Comparison of ENCODE assay signal across 28 cellular contexts in genomic region chr19:8438236-8438635, GRCh38.
"Had no signal": no experiment of that assay in that cellular context is flagged by ENCODE, and none has a peak within 500 bp of the region (broad histone marks: within the 10 kb centered on the region; RNA-seq: fewer than 3 reads in every experiment).

No MANE protein-coding gene starts in this region.

- H3K27ac ChIP-seq: ascending aorta, cardiac muscle cell, esophagus muscularis mucosa, foreskin keratinocyte, heart left ventricle, left ventricle myocardium inferior, neutrophil, pancreas, psoas muscle, sigmoid colon, stomach, tibial nerve had no signal

- H3K9me3 ChIP-seq: ascending aorta, esophagus muscularis mucosa, heart left ventricle, left ventricle myocardium inferior, neutrophil, pancreas, psoas muscle, sigmoid colon, stomach, tibial nerve had no signal

- H3K4me1 ChIP-seq: foreskin keratinocyte, psoas muscle had no signal

- H3K9me3 Mint-ChIP-seq: brain; endodermal cell; nephron; stimulated activated naive B cell treated with anti-CD40 and anti-IgM and Interleukin-4, amounts not matched to agents 10 μg/mL and 1 μg/mL and 100 μg/mL, for 72 hours; T-helper 2 cell treated with Interferon-gamma antibody and Interleukin-4, amounts not matched to agents 5 μg/mL and 100 μg/mL, for 36 hours had no signal

- H3K27me3 ChIP-seq: ascending aorta, cardiac muscle cell, esophagus muscularis mucosa, foreskin keratinocyte, heart left ventricle, neutrophil, pancreas, sigmoid colon, stomach, tibial nerve had no signal

- H3K27ac Mint-ChIP-seq: activated naive CD8-positive, alpha-beta T cell; brain; endodermal cell; nephron; stimulated activated naive B cell treated with anti-CD40 and anti-IgM and Interleukin-4, amounts not matched to agents 10 μg/mL and 1 μg/mL and 100 μg/mL, for 72 hours; T-helper 2 cell treated with Interferon-gamma antibody and Interleukin-4, amounts not matched to agents 5 μg/mL and 100 μg/mL, for 36 hours had no signal

- H3K4me3 ChIP-seq: ascending aorta, cardiac muscle cell, esophagus muscularis mucosa, heart left ventricle, left ventricle myocardium inferior, pancreas, psoas muscle, sigmoid colon, stomach, tibial nerve had no signal

- H3K4me1 Mint-ChIP-seq: nephron; stimulated activated naive B cell treated with anti-CD40 and anti-IgM and Interleukin-4, amounts not matched to agents 10 μg/mL and 1 μg/mL and 100 μg/mL, for 72 hours had no signal

- H3K36me3 ChIP-seq: cardiac muscle cell, pancreas had no signal

- H3K27me3 Mint-ChIP-seq: activated naive CD8-positive, alpha-beta T cell; stimulated activated naive B cell treated with anti-CD40 and anti-IgM and Interleukin-4, amounts not matched to agents 10 μg/mL and 1 μg/mL and 100 μg/mL, for 72 hours had no signal

- DNase-seq: activated CD4-positive, alpha-beta T cell treated with anti-CD3 and anti-CD28 coated beads for 4 hours; activated CD4-positive, alpha-beta T cell treated with anti-CD3 and anti-CD28 coated beads, Interleukin-2, amount 50 U/mL, for 4 hours; activated effector memory CD4-positive, alpha-beta T cell treated with Interleukin-2 at 50 U/mL for 16 hours; activated naive CD4-positive, alpha-beta T cell treated with Interleukin-2 at 50 U/mL for 16 hours; activated T-cell treated with anti-CD3 and anti-CD28 coated beads for 4 hours; endodermal cell; foreskin keratinocyte; hypothalamus; left ventricle myocardium inferior; sigmoid colon; small intestine; stimulated activated CD4-positive, alpha-beta T cell treated with anti-CD3 and anti-CD28 coated beads, Interleukin-1b, Interleukin-23, amount 100 ng/mL, for 48 hours; stimulated activated CD4-positive, alpha-beta T cell treated with anti-CD3 and anti-CD28 coated beads, Interleukin-4, amount 100 ng/mL, for 4 hours; stimulated activated naive B cell treated with anti-CD40 and anti-IgM and Interleukin-4, amounts not matched to agents 10 μg/mL and 1 μg/mL and 100 μg/mL, for 72 hours; stomach; T-helper 1 cell had no signal

- ATAC-seq: foreskin keratinocyte; heart left ventricle; pancreas; psoas muscle; stimulated activated naive B cell treated with anti-CD40 and anti-IgM and Interleukin-4, amounts not matched to agents 10 μg/mL and 1 μg/mL and 100 μg/mL, for 72 hours had no signal

- H3K36me3 Mint-ChIP-seq: activated naive CD8-positive, alpha-beta T cell had no signal

- H3K4me3 Mint-ChIP-seq: activated naive CD8-positive, alpha-beta T cell; brain; endodermal cell; nephron; stimulated activated naive B cell treated with anti-CD40 and anti-IgM and Interleukin-4, amounts not matched to agents 10 μg/mL and 1 μg/mL and 100 μg/mL, for 72 hours; T-helper 2 cell treated with Interferon-gamma antibody and Interleukin-4, amounts not matched to agents 5 μg/mL and 100 μg/mL, for 36 hours had no signal
